ENCODE assay signal across 28 cellular contexts in genomic region chr6:169617562-169617961, GRCh38.
"Had no signal": no experiment of that assay in that cellular context is flagged by ENCODE, and none has a peak within 500 bp of the region (broad histone marks: within the 10 kb centered on the region; RNA-seq: fewer than 3 reads in every experiment).

No MANE protein-coding gene starts in this region.

- H3K4me1 ChIP-seq: colonic mucosa, esophagus muscularis mucosa, gastroesophageal sphincter, heart left ventricle, psoas muscle, suprapubic skin, vagina had no signal

- H3K9me3 ChIP-seq: colonic mucosa, esophagus muscularis mucosa, gastroesophageal sphincter, mucosa of descending colon, sigmoid colon, suprapubic skin, vagina had no signal

- H3K4me1 Mint-ChIP-seq: memory B cell; stimulated activated naive CD8-positive, alpha-beta T cell treated with anti-CD3 and anti-CD28 coated beads, Interleukin-15, amount 100 ng/mL, for 72 hours had no signal

- H3K27me3 Mint-ChIP-seq: dendritic cell treated with granulocyte-macrophage colony-stimulating factor and Interleukin-4, amounts not matched to agents 40 ng/mL and 50 ng/mL, for 4 days; memory B cell; naive thymus-derived CD4-positive, alpha-beta T cell; stimulated activated naive CD8-positive, alpha-beta T cell treated with anti-CD3 and anti-CD28 coated beads, Interleukin-15, amount 100 ng/mL, for 72 hours had no signal

- H3K27ac ChIP-seq: colonic mucosa, esophagus muscularis mucosa, foreskin keratinocyte, gastroesophageal sphincter, heart left ventricle, hepatocyte, psoas muscle, sigmoid colon, skin epidermis, suprapubic skin, vagina had no signal

- H3K4me3 Mint-ChIP-seq: dendritic cell treated with granulocyte-macrophage colony-stimulating factor and Interleukin-4, amounts not matched to agents 40 ng/mL and 50 ng/mL, for 4 days; memory B cell; mesothelial cell of epicardium; naive thymus-derived CD4-positive, alpha-beta T cell; nephron; stimulated activated naive CD8-positive, alpha-beta T cell treated with anti-CD3 and anti-CD28 coated beads, Interleukin-15, amount 100 ng/mL, for 72 hours had no signal

- H3K27me3 ChIP-seq: colonic mucosa, esophagus muscularis mucosa, foreskin keratinocyte, gastroesophageal sphincter, heart left ventricle, hepatocyte, sigmoid colon, suprapubic skin, vagina had no signal

- DNase-seq: colonic mucosa; effector memory CD4-positive, alpha-beta T cell; foreskin keratinocyte; heart left ventricle; kidney; mucosa of descending colon; naive thymus-derived CD4-positive, alpha-beta T cell; nucleus accumbens; psoas muscle; right cardiac atrium; sigmoid colon; stimulated activated CD4-positive, alpha-beta T cell treated with anti-CD3 and anti-CD28 coated beads, Interleukin-15, amount 100 ng/mL, for 24 hours; stimulated activated CD4-positive, alpha-beta T cell treated with anti-CD3 and anti-CD28 coated beads, Interleukin-2, amount 100 ng/mL, for 48 hours; stimulated activated naive CD4-positive, alpha-beta T cell; stimulated activated naive CD8-positive, alpha-beta T cell treated with anti-CD3 and anti-CD28 coated beads, Interleukin-15, amount 100 ng/mL, for 72 hours; trophoblast cell had no signal

- H3K27ac Mint-ChIP-seq: dendritic cell treated with granulocyte-macrophage colony-stimulating factor and Interleukin-4, amounts not matched to agents 40 ng/mL and 50 ng/mL, for 4 days; memory B cell; mesothelial cell of epicardium; naive thymus-derived CD4-positive, alpha-beta T cell; nephron; stimulated activated naive CD8-positive, alpha-beta T cell treated with anti-CD3 and anti-CD28 coated beads, Interleukin-15, amount 100 ng/mL, for 72 hours had no signal

- H3K36me3 ChIP-seq: colonic mucosa, heart left ventricle, sigmoid colon, vagina had no signal

- H3K4me3 ChIP-seq: colonic mucosa, esophagus muscularis mucosa, gastroesophageal sphincter, heart left ventricle, hepatocyte, lung, mucosa of descending colon, psoas muscle, sigmoid colon, skin epidermis, suprapubic skin, vagina had no signal

- ATAC-seq: foreskin keratinocyte; gastroesophageal sphincter; heart left ventricle; left lobe of liver; mucosa of descending colon; naive thymus-derived CD4-positive, alpha-beta T cell; psoas muscle; right cardiac atrium; stimulated activated naive CD8-positive, alpha-beta T cell treated with anti-CD3 and anti-CD28 coated beads, Interleukin-15, amount 100 ng/mL, for 72 hours had no signal
